ENCODE assay signal across 8 cellular contexts in genomic region chr2:239399404-239399999, GRCh38. TPM values are rescaled to one million over a fixed set of nuclear protein-coding genes. Genes with fewer than 3 reads are reported as not detected.
DNase-seq lines count a peak whose midpoint lies in the region; ATAC-seq and TF ChIP-seq lines count a peak whose summit lies in the region.

No MANE protein-coding gene starts in this region.

- TF ChIP-seq POLR2A in suprapubic skin (IDR thresholded peaks at IDR 0.05), result no peak

- H3K36me3 ChIP-seq in BE2C (0 out of 2 replicates have a peak, but pooled peaks cover 4% of the 10 kb centered on the region), suprapubic skin (no peaks in the 10 kb centered on the region)

- H3K27ac Mint-ChIP-seq in T-helper 2 cell treated with Interferon-gamma antibody and Interleukin-4, amounts not matched to agents 5 μg/mL and 100 μg/mL, for 36 hours, result peak overlapping the region; percentile 91

- H3K9me3 ChIP-seq in BE2C (no peaks in the 10 kb centered on the region; the same call in 1 of the 2 replicates), suprapubic skin (no peaks in the 10 kb centered on the region)

- TF ChIP-seq EP300 in suprapubic skin (IDR thresholded peaks at IDR 0.05), result no peak

- peak overlapping the region; percentile 79 for H3K4me3 ChIP-seq in BE2C (ENCODE audit: low read depth, low read length)
- peak overlapping the region; percentile 92 for H3K4me3 ChIP-seq in coronary artery
- peak overlapping the region; percentile 70 for H3K4me3 ChIP-seq in suprapubic skin

- peak overlapping the region; percentile 96 for H3K4me3 Mint-ChIP-seq in T-helper 2 cell treated with Interferon-gamma antibody and Interleukin-4, amounts not matched to agents 5 μg/mL and 100 μg/mL, for 36 hours

- H3K4me1 ChIP-seq in BE2C (peaks cover 3% of the 10 kb centered on the region; the same call in 1 of the 2 replicates), suprapubic skin (peaks cover 29% of the 10 kb centered on the region)

- ATAC-seq in GM21723 (IDR thresholded peaks at IDR 0.05; ENCODE audit: unreplicated experiment) (no peak), GM21786 (IDR thresholded peaks at IDR 0.05; ENCODE audit: unreplicated experiment) (no peak)

- TF ChIP-seq CTCF in BE2C (IDR thresholded peaks at IDR 0.05; ENCODE audit: low read depth, low read length) (no peak), coronary artery (IDR thresholded peaks at IDR 0.05) (no peak), suprapubic skin (IDR thresholded peaks at IDR 0.05) (no peak)

- peaks cover 36% of the 10 kb centered on the region for H3K4me1 Mint-ChIP-seq in T-helper 2 cell treated with Interferon-gamma antibody and Interleukin-4, amounts not matched to agents 5 μg/mL and 100 μg/mL, for 36 hours (ENCODE audit: low read depth)

- no peaks in the 10 kb centered on the region for H3K9me3 Mint-ChIP-seq in T-helper 2 cell treated with Interferon-gamma antibody and Interleukin-4, amounts not matched to agents 5 μg/mL and 100 μg/mL, for 36 hours

- H3K36me3 Mint-ChIP-seq in T-helper 2 cell treated with Interferon-gamma antibody and Interleukin-4, amounts not matched to agents 5 μg/mL and 100 μg/mL, for 36 hours (ENCODE audit: low read depth), result peaks cover 8% of the 10 kb centered on the region

- WGBS in suprapubic skin, result 2% methylated on average over 9 of the region's 9 CpGs

- H3K27ac ChIP-seq in coronary artery (peak overlapping the region; percentile 23 to 93), suprapubic skin (peak overlapping the region; percentile 78)

- H3K27me3 ChIP-seq in BE2C (no peaks in the 10 kb centered on the region), suprapubic skin (no peaks in the 10 kb centered on the region)

- DNase-seq in BE2C, result peak; percentile 78
- peak; percentile 62 for DNase-seq in HuH-7 (ENCODE audit: low spot score)
- DNase-seq in T-helper 2 cell treated with Interferon-gamma antibody and Interleukin-4, amounts not matched to agents 5 μg/mL and 100 μg/mL, for 36 hours (ENCODE audit: low spot score), result no peak
- peak; percentile 77 for DNase-seq in coronary artery (ENCODE audit: low spot score)
- peak; percentile 89 for DNase-seq in mesenteric fat pad (ENCODE audit: low spot score)
- DNase-seq in suprapubic skin (ENCODE audit: low spot score in 2 of 2), result no peak

- peaks cover 7% of the 10 kb centered on the region for H3K27me3 Mint-ChIP-seq in T-helper 2 cell treated with Interferon-gamma antibody and Interleukin-4, amounts not matched to agents 5 μg/mL and 100 μg/mL, for 36 hours (ENCODE audit: low read depth)

RNA-seq across cellular contexts. Expression of gene HDAC4, which starts 1.3 kb away (rescaled TPM):
- 9.3 TPM for polyA plus RNA-seq in BE2C (2012; ENCODE audit: insufficient read depth, insufficient read length, low read depth)
- 44.9 TPM for total RNA-seq in mesenteric fat pad
- total RNA-seq in suprapubic skin, result 100 to 1,000 TPM in 1 of 4 donors, 10 to 100 TPM in 3; 51.4 to 107 (median 70.8) TPM

Comparison
In these comparisons a context has a peak if more than half of its experiments do, and no peak if none do; other contexts are left out.
1. DNase-seq: peak in BE2C (single experiment), HuH-7 (single experiment), coronary artery (single experiment) and mesenteric fat pad (single experiment); none in T-helper 2 cell treated with Interferon-gamma antibody and Interleukin-4, amounts not matched to agents 5 μg/mL and 100 μg/mL, for 36 hours (single experiment) and suprapubic skin (0 of 2).
2. Peak in every context shown above with its lines, with median percentiles within 50 percentile points of each other: H3K4me3 ChIP-seq.